28 cellular contexts compared by ENCODE assay signal in genomic region chr7:80977751-80978150, GRCh38. TPM values are rescaled to one million over a fixed set of nuclear protein-coding genes. Genes with fewer than 3 reads are reported as not detected.
"Had no signal": no experiment of that assay in that cellular context is flagged by ENCODE, and none has a peak within 500 bp of the region (broad histone marks: within the 10 kb centered on the region; RNA-seq: fewer than 3 reads in every experiment).

No MANE protein-coding gene starts in this region.

- H3K36me3 ChIP-seq: brain microvascular endothelial cell, esophagus muscularis mucosa had no signal

- ATAC-seq: activated CD4-positive, alpha-beta T cell treated with anti-CD3 and anti-CD28 coated beads for 36 hours; activated CD8-positive, alpha-beta memory T cell treated with anti-CD3 and anti-CD28 coated beads, Interleukin-2, amount 10 ng/mL, durations not matched to agents 7 days and 5 days; activated CD8-positive, alpha-beta T cell treated with anti-CD3 and anti-CD28 coated beads, Interleukin-2, amount 10 ng/mL, durations not matched to agents 7 days and 5 days; activated naive CD4-positive, alpha-beta T cell treated with anti-CD3 and anti-CD28 coated beads, Interleukin-2, amount 50 U/mL, for 72 hours; activated T-cell treated with anti-CD3 and anti-CD28 coated beads, Interleukin-2, amount 50 U/mL, for 72 hours; effector memory CD8-positive, alpha-beta T cell had no signal

- H3K4me3 ChIP-seq: esophagus muscularis mucosa had no signal

- DNase-seq: activated CD4-positive, alpha-beta memory T cell treated with anti-CD3 and anti-CD28 coated beads for 36 hours; activated CD4-positive, alpha-beta T cell treated with anti-CD3 and anti-CD28 coated beads for 36 hours; activated CD4-positive, alpha-beta T cell treated with anti-CD3 and anti-CD28 coated beads, Interleukin-2, amount 10 ng/mL, durations not matched to agents 24 days and 14 days; activated CD4-positive, CD25-positive, alpha-beta regulatory T cell; activated CD4-positive, CD25-positive, alpha-beta regulatory T cell treated with anti-CD3 and anti-CD28 coated beads, Interleukin-2, amount 50 U/mL, for 72 hours; activated CD8-positive, alpha-beta memory T cell treated with anti-CD3 and anti-CD28 coated beads, Interleukin-2, amount 10 ng/mL, durations not matched to agents 7 days and 5 days; activated CD8-positive, alpha-beta memory T cell treated with anti-CD3 and anti-CD28 coated beads, Interleukin-2, amount 50 U/mL, for 4 hours; activated CD8-positive, alpha-beta T cell treated with anti-CD3 and anti-CD28 coated beads, Interleukin-2, amount 10 ng/mL, durations not matched to agents 7 days and 5 days; activated gamma-delta T cell; activated naive CD4-positive, alpha-beta T cell; activated naive CD4-positive, alpha-beta T cell treated with anti-CD3 and anti-CD28 coated beads, Interleukin-2, amount 10 ng/mL, durations not matched to agents 7 days and 5 days; activated naive CD8-positive, alpha-beta T cell treated with anti-CD3 and anti-CD28 coated beads, Interleukin-2, amount 10 ng/mL, durations not matched to agents 7 days and 5 days; activated T-cell treated with anti-CD3 and anti-CD28 coated beads for 4 hours; activated T-cell treated with anti-CD3 and anti-CD28 coated beads, Interleukin-2, amount 50 U/mL, for 24 hours; activated T-cell treated with anti-CD3 and anti-CD28 coated beads, Interleukin-2, amount 50 U/mL, for 72 hours; amniotic stem cell; anterior cingulate cortex; brain microvascular endothelial cell; cortex of kidney; effector memory CD8-positive, alpha-beta T cell; erythroblast; head of caudate nucleus; hippocampal formation; T-helper 2 cell had no signal

- H3K27ac ChIP-seq: brain microvascular endothelial cell, esophagus muscularis mucosa had no signal

- H3K4me1 ChIP-seq: esophagus muscularis mucosa had no signal

- H3K27me3 ChIP-seq: brain microvascular endothelial cell, esophagus muscularis mucosa had no signal

RNA-seq across cellular contexts. Expression of gene SEMA3C, which starts 58.9 kb away (rescaled TPM):
- total RNA-seq: activated CD4-positive, alpha-beta memory T cell treated with anti-CD3 and anti-CD28 coated beads for 36 hours; activated CD4-positive, alpha-beta T cell treated with anti-CD3 and anti-CD28 coated beads for 36 hours; activated CD4-positive, alpha-beta T cell treated with anti-CD3 and anti-CD28 coated beads, Interleukin-2, amount 10 ng/mL, durations not matched to agents 24 days and 14 days; activated CD8-positive, alpha-beta memory T cell treated with anti-CD3 and anti-CD28 coated beads for 36 hours; activated CD8-positive, alpha-beta memory T cell treated with anti-CD3 and anti-CD28 coated beads, Interleukin-2, amount 10 ng/mL, durations not matched to agents 7 days and 5 days; activated CD8-positive, alpha-beta T cell treated with anti-CD3 and anti-CD28 coated beads, Interleukin-2, amount 10 ng/mL, durations not matched to agents 7 days and 5 days; activated naive CD4-positive, alpha-beta T cell treated with anti-CD3 and anti-CD28 coated beads, Interleukin-2, amount 50 U/mL, for 72 hours; activated T-cell treated with anti-CD3 and anti-CD28 coated beads, Interleukin-2, amount 50 U/mL, for 72 hours; T-helper 1 cell treated with Interleukin-12 subunit alpha and Interleukin-12 subunit beta and Interleukin-4 antibody, amounts not matched to agents 30 ng/mL and 1 ng/mL, for 36 hours had no signal
